Comparison of ENCODE assay signal across 26 cellular contexts in the genomic region with DNA sequence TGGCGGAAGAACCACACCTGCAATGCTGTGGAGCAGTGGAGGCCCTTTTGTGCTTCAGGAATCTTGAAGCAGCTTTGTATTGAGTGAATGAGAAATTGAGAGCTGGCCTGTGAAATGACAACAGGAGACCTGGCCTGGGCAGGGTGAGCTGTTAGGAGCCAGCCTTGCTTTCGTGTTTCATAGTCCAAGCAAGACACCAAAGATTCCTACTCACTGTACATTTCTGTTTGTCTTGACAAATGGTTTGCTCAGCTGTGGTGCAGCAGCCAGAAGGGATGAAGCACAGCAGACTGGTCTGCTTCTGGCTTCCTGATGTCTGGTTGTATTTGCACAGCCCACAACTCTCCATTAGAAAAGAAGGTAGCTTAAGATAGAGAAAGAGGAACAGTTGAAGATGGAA.
"Had no signal": no experiment of that assay in that cellular context is flagged by ENCODE, and none has a peak within 500 bp of the region (broad histone marks: within the 10 kb centered on the region; RNA-seq: fewer than 3 reads in every experiment).

No MANE protein-coding gene starts in this region.

- H3K9me3 ChIP-seq: body of pancreas, right atrium auricular region, tibial nerve had no signal

- H3K36me3 Mint-ChIP-seq: naive B cell had no signal

- H3K4me3 ChIP-seq: body of pancreas, coronary artery, dorsolateral prefrontal cortex, hepatocyte, right atrium auricular region, tibial nerve had no signal

- H3K27me3 ChIP-seq: body of pancreas, dorsolateral prefrontal cortex, hepatocyte, right atrium auricular region, tibial nerve had no signal

- H3K4me1 Mint-ChIP-seq: naive B cell, WTC11 had no signal

- H3K36me3 ChIP-seq: right atrium auricular region had no signal

- H2AFZ ChIP-seq: hepatocyte, parathyroid adenoma had no signal

- H3K79me2 ChIP-seq: hepatocyte, parathyroid adenoma had no signal

- H3K4me3 Mint-ChIP-seq: activated CD4-positive, alpha-beta memory T cell treated with anti-CD3 and anti-CD28 coated beads, Interleukin-2, amount 10 ng/mL, durations not matched to agents 7 days and 5 days; activated CD4-positive, alpha-beta T cell treated with anti-CD3 and anti-CD28 coated beads, Interleukin-2, amount 10 ng/mL, durations not matched to agents 7 days and 5 days; mesothelial cell of epicardium; naive B cell; WTC11 had no signal

- H3K4me2 ChIP-seq: hepatocyte had no signal

- DNase-seq: activated CD4-positive, alpha-beta memory T cell treated with anti-CD3 and anti-CD28 coated beads, Interleukin-2, amount 10 ng/mL, durations not matched to agents 7 days and 5 days; activated CD4-positive, alpha-beta T cell treated with anti-CD3 and anti-CD28 coated beads for 1 hour; activated CD4-positive, alpha-beta T cell treated with anti-CD3 and anti-CD28 coated beads, Interleukin-2, amount 10 ng/mL, durations not matched to agents 7 days and 5 days; activated T-cell treated with anti-CD3 and anti-CD28 coated beads, Interleukin-2, amount 50 U/mL, for 48 hours; anterior cingulate cortex; body of pancreas; dorsolateral prefrontal cortex; effector memory CD4-positive, alpha-beta T cell; left cardiac atrium; left ventricle myocardium superior; naive B cell; occipital lobe; stimulated activated CD4-positive, alpha-beta T cell treated with anti-CD3 and anti-CD28 coated beads, Interleukin-2, amount 100 ng/mL, for 48 hours; stimulated activated naive CD4-positive, alpha-beta T cell treated with Interleukin-2 at 50 U/mL for 16 hours; T-helper 9 cell had no signal

- FAIRE-seq: frontal cortex, keratinocyte had no signal

- H3K9me3 Mint-ChIP-seq: activated CD4-positive, alpha-beta memory T cell treated with anti-CD3 and anti-CD28 coated beads, Interleukin-2, amount 10 ng/mL, durations not matched to agents 7 days and 5 days; activated CD4-positive, alpha-beta T cell treated with anti-CD3 and anti-CD28 coated beads, Interleukin-2, amount 10 ng/mL, durations not matched to agents 7 days and 5 days; activated T-helper 2 cell treated with anti-CD3 and anti-CD28 coated beads, Interferon-gamma antibody, Interleukin-2, Interleukin-4, amounts not matched to agents 10 μg/mL and 5 μg/mL and 100 μg/mL, durations not matched to agents 14 hours and 24 hours and 36 hours; mesothelial cell of epicardium; naive B cell; WTC11 had no signal

- H3K27me3 Mint-ChIP-seq: activated CD4-positive, alpha-beta memory T cell treated with anti-CD3 and anti-CD28 coated beads, Interleukin-2, amount 10 ng/mL, durations not matched to agents 7 days and 5 days; activated CD4-positive, alpha-beta T cell treated with anti-CD3 and anti-CD28 coated beads, Interleukin-2, amount 10 ng/mL, durations not matched to agents 7 days and 5 days; naive B cell had no signal

- H3K27ac ChIP-seq: body of pancreas, coronary artery, hepatocyte, parathyroid adenoma, right atrium auricular region, tibial nerve had no signal

- H3K27ac Mint-ChIP-seq: activated CD4-positive, alpha-beta memory T cell treated with anti-CD3 and anti-CD28 coated beads, Interleukin-2, amount 10 ng/mL, durations not matched to agents 7 days and 5 days; activated CD4-positive, alpha-beta T cell treated with anti-CD3 and anti-CD28 coated beads, Interleukin-2, amount 10 ng/mL, durations not matched to agents 7 days and 5 days; activated naive CD4-positive, alpha-beta T cell treated with anti-CD3 and anti-CD28 coated beads, Interleukin-2, amount 50 U/mL, for 72 hours; activated T-helper 2 cell treated with anti-CD3 and anti-CD28 coated beads, Interferon-gamma antibody, Interleukin-2, Interleukin-4, amounts not matched to agents 10 μg/mL and 5 μg/mL and 100 μg/mL, durations not matched to agents 14 hours and 24 hours and 36 hours; mesothelial cell of epicardium; naive B cell; WTC11 had no signal

- H3K4me1 ChIP-seq: body of pancreas, parathyroid adenoma had no signal

- H3K9ac ChIP-seq: parathyroid adenoma had no signal
